In the genomic region with DNA sequence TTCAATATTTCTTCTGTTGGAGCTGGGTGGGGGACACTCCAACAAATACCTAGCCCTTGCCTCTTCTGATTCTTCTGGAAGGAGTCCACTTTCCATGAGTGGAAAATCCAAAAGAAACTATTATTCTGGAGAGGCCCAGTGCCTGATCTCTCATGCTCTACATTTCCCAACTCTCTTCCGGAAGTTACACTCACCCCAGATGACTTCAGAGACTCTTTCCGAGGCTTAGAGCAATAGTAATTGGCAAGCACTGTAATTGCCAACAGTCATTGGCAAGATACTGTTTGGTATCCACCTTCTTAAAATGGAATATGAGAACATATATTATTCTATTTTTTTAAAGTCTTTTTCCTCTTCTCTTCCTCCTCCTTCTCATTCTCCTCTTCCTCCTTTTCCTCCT, we compare ENCODE assay signal across 12 cellular contexts.
DNase-seq lines count a peak whose midpoint lies in the region; ATAC-seq and TF ChIP-seq lines count a peak whose summit lies in the region.
"Had no signal": no experiment of that assay in that cellular context is flagged by ENCODE, and none has a peak within 500 bp of the region (broad histone marks: within the 10 kb centered on the region; RNA-seq: fewer than 3 reads in every experiment).

No MANE protein-coding gene starts in this region.

- H3K27ac ChIP-seq in GM23248 (no peak overlapping the region), RWPE2 (ENCODE audit: poor library complexity, severe bottlenecking) (no peak overlapping the region), osteoblast (ENCODE audit: low read depth, low read length) (no peak overlapping the region)

- H4K20me1 ChIP-seq in GM23248 (ENCODE audit: insufficient read depth), result no peaks in the 10 kb centered on the region
- H4K20me1 ChIP-seq in osteoblast (ENCODE audit: insufficient read depth, low read length), result no peaks in the 10 kb centered on the region

- DNase-seq in NOMO-1 (lab: John Stamatoyannopoulos, UW; ENCODE audit: unreplicated experiment in 2 of 2), result peak; percentile 29 to 40
- DNase-seq in NOMO-1 treated with dmso at 0.1 percent for 144 hours (lab: John Stamatoyannopoulos, UW; ENCODE audit: unreplicated experiment), result no peak
- peak; percentile 8 for DNase-seq in GM23248
- DNase-seq in RWPE2 (ENCODE audit: low spot score), result no peak
- DNase-seq in fibroblast of mammary gland (ENCODE audit: low read depth), result peak; percentile 15
- no peak for DNase-seq in osteoblast (ENCODE audit: insufficient read length, low spot score, missing footprints)
- DNase-seq in stimulated activated CD4-positive, alpha-beta T cell treated with anti-CD3 and anti-CD28 coated beads, Interleukin-2, amount 100 ng/mL, for 48 hours, result no peak
- no peak for DNase-seq in G401 (ENCODE audit: low spot score)
- DNase-seq: 8988T, NCI-H226, NCI-H82, Right ventricle myocardium superior had no signal

- H3K4me2 ChIP-seq in GM23248 (ENCODE audit: unreplicated experiment) (no peak overlapping the region), osteoblast (ENCODE audit: insufficient read depth, low read length) (no peak overlapping the region)

- ATAC-seq in RWPE2 (ENCODE audit: low read depth), result 0 out of 3 replicates have a peak, but pooled peaks have one; percentile 17

- H2AFZ ChIP-seq in GM23248 (no peak overlapping the region), osteoblast (ENCODE audit: low read length) (no peak overlapping the region)

- H3F3A ChIP-seq in GM23248 (ENCODE audit: insufficient read depth), result no peaks in the 10 kb centered on the region

- H3K4me3 ChIP-seq in GM23248 (no peak overlapping the region), RWPE2 (ENCODE audit: severe bottlenecking) (no peak overlapping the region), fibroblast of mammary gland (ENCODE audit: control insufficient read depth, low read depth, low read length) (no peak overlapping the region), osteoblast (ENCODE audit: insufficient read depth, low read length) (no peak overlapping the region)

- H3K4me1 ChIP-seq in GM23248 (ENCODE audit: insufficient read depth), result no peaks in the 10 kb centered on the region
- no peaks in the 10 kb centered on the region for H3K4me1 ChIP-seq in RWPE2 (ENCODE audit: insufficient read depth, poor library complexity, severe bottlenecking)
- H3K4me1 ChIP-seq in osteoblast (ENCODE audit: insufficient read depth, low read length), result no peaks in the 10 kb centered on the region

- H3K9ac ChIP-seq in GM23248, result no peak overlapping the region

- no peaks in the 10 kb centered on the region for H3K79me2 ChIP-seq in GM23248 (ENCODE audit: insufficient read depth)
- no peaks in the 10 kb centered on the region for H3K79me2 ChIP-seq in osteoblast (ENCODE audit: insufficient read depth, low read length)

- H3K9me3 ChIP-seq in GM23248 (ENCODE audit: low read depth), result no peaks in the 10 kb centered on the region
- no peaks in the 10 kb centered on the region for H3K9me3 ChIP-seq in RWPE2 (ENCODE audit: severe bottlenecking)
- H3K9me3 ChIP-seq in osteoblast (ENCODE audit: low read depth, low read length), result no peaks in the 10 kb centered on the region

- H3K36me3 ChIP-seq in GM23248 (ENCODE audit: low read depth) (no peaks in the 10 kb centered on the region), RWPE2 (ENCODE audit: low read depth) (no peaks in the 10 kb centered on the region), osteoblast (ENCODE audit: insufficient read depth, low read length) (no peaks in the 10 kb centered on the region)

- in situ Hi-C loops in GM23248 (cut with MboI), result no loop called here
- in situ Hi-C loops in G401 (cut with HindIII; ENCODE audit: low sequenced_read_pairs), result no loop called here

- TF ChIP-seq CTCF in RWPE2 (IDR thresholded peaks at IDR 0.05; ENCODE audit: poor library complexity, severe bottlenecking), result no peak
- no peak for TF ChIP-seq CTCF in fibroblast of mammary gland (conservative IDR thresholded peaks at IDR 0.05; ENCODE audit: control insufficient read depth, insufficient read depth, low read depth, low read length)
- TF ChIP-seq CTCF in osteoblast (IDR thresholded peaks at IDR 0.05; ENCODE audit: extremely low read depth, low read depth, low read length), result no peak

- WGBS in GM23248 (ENCODE audit: low coverage in 1 of 2, low lambda C conversion rate in 2 of 2, missing lambda C conversion rate in 2 of 2), 2 experiments, result 2 to 3% methylated on average over 2 of the region's 2 CpGs

- H3K27me3 ChIP-seq in GM23248 (replicated peaks; ENCODE audit: insufficient read depth), result no peaks in the 10 kb centered on the region
- H3K27me3 ChIP-seq in RWPE2 (ENCODE audit: insufficient read depth, poor library complexity, severe bottlenecking), result no peaks in the 10 kb centered on the region
- H3K27me3 ChIP-seq in osteoblast (ENCODE audit: insufficient read depth, low read length), result no peaks in the 10 kb centered on the region

- no peaks in the 10 kb centered on the region for H3K9me2 ChIP-seq in GM23248 (ENCODE audit: insufficient read depth)

Comparison
In these comparisons a context has a peak if more than half of its experiments do, and no peak if none do; other contexts are left out.
1. DNase-seq: peak in NOMO-1 (2 of 2), GM23248 (single experiment) and fibroblast of mammary gland (single experiment); none in NOMO-1 treated with dmso at 0.1 percent for 144 hours (single experiment), RWPE2 (single experiment), osteoblast (single experiment), stimulated activated CD4-positive, alpha-beta T cell treated with anti-CD3 and anti-CD28 coated beads, Interleukin-2, amount 100 ng/mL, for 48 hours (0 of 2) and G401 (single experiment).